In the genomic region with DNA sequence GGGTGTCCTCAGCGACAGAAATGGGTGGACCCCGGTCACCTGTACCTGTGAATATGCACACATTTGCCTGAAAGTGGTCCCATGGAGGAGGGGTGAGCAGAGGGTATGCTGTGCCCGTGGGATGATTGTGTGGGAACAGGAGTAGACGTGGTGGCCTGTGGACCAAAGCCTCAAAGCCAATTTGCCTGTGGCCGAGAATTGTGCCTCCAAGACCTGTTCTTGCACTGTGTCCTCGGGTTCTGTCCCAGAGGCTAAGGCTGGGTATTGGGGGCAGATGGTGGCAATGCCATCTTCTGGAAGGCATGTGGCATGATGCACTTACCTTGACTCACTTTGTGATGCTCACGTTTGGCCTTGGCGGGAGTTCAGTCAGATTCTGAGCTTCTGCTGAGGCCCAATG, we compare ENCODE assay signal across 23 cellular contexts.
"Had no signal": no experiment of that assay in that cellular context is flagged by ENCODE, and none has a peak within 500 bp of the region (broad histone marks: within the 10 kb centered on the region; RNA-seq: fewer than 3 reads in every experiment).

No MANE protein-coding gene starts in this region.

- H3K9ac ChIP-seq: KMS-11 had no signal

- H3K27ac ChIP-seq: HL-60, KMS-11, SJSA1, SK-N-MC had no signal

- ATAC-seq: K562 had no signal

- H3K4me1 ChIP-seq: SJSA1 had no signal

- H3K4me1 Mint-ChIP-seq: IgD-negative memory B cell had no signal

- H3K4me3 ChIP-seq: K562, SJSA1, SK-N-MC had no signal

- DNase-seq: NCI-H1092, NCI-H1105 treated with DMSO at 0.1 percent for 48 hours, NCI-H1417 treated with DMSO at 0.1 percent for 48 hours, NCI-H146, NCI-H1694 treated with DMSO at 0.1 percent for 48 hours, NCI-H1930, NCI-H2081 treated with DMSO at 0.1 percent for 48 hours, NCI-H2171, NCI-H226, NCI-H446, NCI-H510A, NCI-H524 treated with DMSO at 0.1 percent for 48 hours, NCI-H69, NCI-H774, Right ventricle myocardium superior, RPMI8226, SIG-M5 had no signal

- H3K27ac Mint-ChIP-seq: IgD-negative memory B cell had no signal

- H3K27me3 ChIP-seq: SJSA1 had no signal

- H3K4me3 Mint-ChIP-seq: IgD-negative memory B cell had no signal

- H3K36me3 Mint-ChIP-seq: IgD-negative memory B cell had no signal

- H3K36me3 ChIP-seq: SJSA1 had no signal
